15 cellular contexts compared by ENCODE assay signal in genomic region chr1:101178341-101178687, GRCh38. TPM values are rescaled to one million over a fixed set of nuclear protein-coding genes. Genes with fewer than 3 reads are reported as not detected.
A peak's percentile ranks its signal among the peaks of the same experiment; 100 is the strongest.
DNase-seq lines count a peak whose midpoint lies in the region; ATAC-seq and TF ChIP-seq lines count a peak whose summit lies in the region.
"Had no signal": no experiment of that assay in that cellular context is flagged by ENCODE, and none has a peak within 500 bp of the region (broad histone marks: within the 10 kb centered on the region; RNA-seq: fewer than 3 reads in every experiment).

No MANE protein-coding gene starts in this region.

- no peaks in the 10 kb centered on the region for H3K9me3 ChIP-seq in T-helper 17 cell (ENCODE audit: control insufficient read depth, low read length, poor library complexity, severe bottlenecking)
- no peaks in the 10 kb centered on the region for H3K9me3 ChIP-seq in testis
- H3K9me3 ChIP-seq: ascending aorta had no signal

- CTCF ChIA-PET in HEK293T (lab: Yijun Ruan, JAX), result no interaction called here

- TF ChIP-seq CTCF in GM06990 (IDR thresholded peaks at IDR 0.05; ENCODE audit: insufficient read depth, low read length, poor library complexity, severe bottlenecking) (no peak), natural killer cell (IDR thresholded peaks at IDR 0.05) (no peak), testis (IDR thresholded peaks at IDR 0.05) (no peak)

- no peak overlapping the region for H3K4me3 Mint-ChIP-seq in T-helper 17 cell
- peak overlapping the region; percentile 62 for H3K4me3 Mint-ChIP-seq in natural killer cell
- H3K4me3 Mint-ChIP-seq: endodermal cell had no signal

- no peaks in the 10 kb centered on the region for H3K4me1 ChIP-seq in testis

- no peaks in the 10 kb centered on the region for H3K9me3 Mint-ChIP-seq in natural killer cell
- H3K9me3 Mint-ChIP-seq: endodermal cell had no signal

- H3K4me3 ChIP-seq in GM06990 (replicated peaks; ENCODE audit: low read depth, low read length) (peak overlapping the region; percentile 37), testis (no peak overlapping the region)
- H3K4me3 ChIP-seq: ascending aorta had no signal

- H3K36me3 Mint-ChIP-seq in T-helper 17 cell (ENCODE audit: low read depth) (no peaks in the 10 kb centered on the region), natural killer cell (no peaks in the 10 kb centered on the region)

- intact Hi-C loops in natural killer cell (cut with micrococcal nuclease), result no loop called here
- intact Hi-C loops in testis (cut with DNase I; ENCODE audit: low total_unique reads), result no loop called here

- ATAC-seq in GM21381 (IDR thresholded peaks at IDR 0.05; ENCODE audit: unreplicated experiment), result peak; percentile 15
- peak; percentile 12 for ATAC-seq in T-helper 17 cell
- ATAC-seq in natural killer cell, result no peak
- no peak for ATAC-seq in GM19452 (IDR thresholded peaks at IDR 0.05; ENCODE audit: unreplicated experiment)
- ATAC-seq: left ventricle myocardium superior had no signal

- POLR2A ChIA-PET in HEK293T (lab: Yijun Ruan, JAX), result no interaction called here

- H3K4me1 Mint-ChIP-seq in T-helper 17 cell (peaks cover 22% of the 10 kb centered on the region), natural killer cell (peaks cover 19% of the 10 kb centered on the region in 2 donors)
- H3K4me1 Mint-ChIP-seq: endodermal cell had no signal

- no peak overlapping the region for H3K27ac ChIP-seq in testis
- H3K27ac ChIP-seq: ascending aorta had no signal

- peak overlapping the region; percentile 88 for H3K27ac Mint-ChIP-seq in T-helper 17 cell
- peak overlapping the region; percentile 58 to 67 for H3K27ac Mint-ChIP-seq in natural killer cell
- H3K27ac Mint-ChIP-seq: endodermal cell had no signal

- H3K27me3 Mint-ChIP-seq in T-helper 17 cell (no peaks in the 10 kb centered on the region), natural killer cell (ENCODE audit: low read depth in 2 of 2) (no peaks in the 10 kb centered on the region)

- 89 to 93% methylated on average over 1 of the region's 1 CpG for WGBS in testis, 2 donors

- H3K36me3 ChIP-seq in GM06990 (ENCODE audit: control insufficient read depth, insufficient read depth, low read length) (no peaks in the 10 kb centered on the region), testis (ENCODE audit: low read depth, missing control alignments) (no peaks in the 10 kb centered on the region)
- H3K36me3 ChIP-seq: ascending aorta had no signal

- no peak for TF ChIP-seq POLR2A in testis (IDR thresholded peaks at IDR 0.05)

- no peak for DNase-seq in GM06990 (ENCODE audit: extremely low read depth, insufficient read length)
- DNase-seq in T-helper 17 cell, result no peak
- DNase-seq in natural killer cell, result no peak
- DNase-seq in testis, result no peak
- DNase-seq in activated effector memory CD4-positive, alpha-beta T cell treated with Interleukin-2 at 50 U/mL for 16 hours, result no peak
- DNase-seq in HEK293T (ENCODE audit: extremely low spot score), result no peak
- DNase-seq: Calu3, endodermal cell, left ventricle myocardium superior, NCI-H345, occipital lobe, SIG-M5 had no signal

- H3K27me3 ChIP-seq in GM06990 (replicated peaks; ENCODE audit: control insufficient read depth, insufficient read depth, low read length), result no peaks in the 10 kb centered on the region
- no peaks in the 10 kb centered on the region for H3K27me3 ChIP-seq in testis
- H3K27me3 ChIP-seq: ascending aorta had no signal

TF ChIP-seq in HEK293T, 16 proteins besides CTCF, POLR2A, EP300 and RAD21:
- TF ChIP-seq NFRKB (IDR thresholded peaks at IDR 0.05) (no peak), PKNOX1 (IDR thresholded peaks at IDR 0.05) (no peak), FOXM1 (IDR thresholded peaks at IDR 0.05; ENCODE audit: borderline replicate concordance) (no peak), FOXK2 (IDR thresholded peaks at IDR 0.05) (no peak), ARNT (IDR thresholded peaks at IDR 0.05) (no peak), CTBP1 (IDR thresholded peaks at IDR 0.05; ENCODE audit: borderline replicate concordance) (no peak), L3MBTL2 (conservative IDR thresholded peaks at IDR 0.05) (no peak), LEF1 (IDR thresholded peaks at IDR 0.05; ENCODE audit: borderline replicate concordance) (no peak), TARDBP (IDR thresholded peaks at IDR 0.05) (no peak), FOXA1 (IDR thresholded peaks at IDR 0.05) (no peak), SUZ12 (IDR thresholded peaks at IDR 0.05) (no peak), BHLHE40 (IDR thresholded peaks at IDR 0.05; ENCODE audit: borderline replicate concordance) (no peak), HDGF (IDR thresholded peaks at IDR 0.05; ENCODE audit: borderline replicate concordance) (no peak), SP1 (IDR thresholded peaks at IDR 0.05) (no peak), ZNF384 (IDR thresholded peaks at IDR 0.05) (no peak)
TF ChIP-seq in HEK293T: peak in this region for 0.

RNA-seq across cellular contexts. Expression of gene S1PR1, which starts 58.5 kb away (rescaled TPM):
- total RNA-seq in T-helper 17 cell, result 100 to 1,000 TPM; 157 to 226 TPM
- 100 to 1,000 TPM in 1 of 3 donors, 10 to 100 TPM in 2; 33.5 to 114 (median 80.2) TPM for total RNA-seq in natural killer cell
- total RNA-seq in testis, result 10 to 100 TPM in 1 of 2 donors, 1 to 10 TPM in 1; 6.4 to 11.5 TPM
- polyA plus RNA-seq in testis (ENCODE audit: insufficient read depth, low read depth, low replicate concordance), result 9.3 TPM
- total RNA-seq: Calu3 had no signal

Comparison
In these comparisons a context has a peak if more than half of its experiments do, and no peak if none do; other contexts are left out.
1. ATAC-seq: peak in GM21381 (single experiment) and T-helper 17 cell (single experiment); none in natural killer cell (0 of 3) and GM19452 (single experiment).